Comparison of ENCODE assay signal across 8 cellular contexts in the genomic region with DNA sequence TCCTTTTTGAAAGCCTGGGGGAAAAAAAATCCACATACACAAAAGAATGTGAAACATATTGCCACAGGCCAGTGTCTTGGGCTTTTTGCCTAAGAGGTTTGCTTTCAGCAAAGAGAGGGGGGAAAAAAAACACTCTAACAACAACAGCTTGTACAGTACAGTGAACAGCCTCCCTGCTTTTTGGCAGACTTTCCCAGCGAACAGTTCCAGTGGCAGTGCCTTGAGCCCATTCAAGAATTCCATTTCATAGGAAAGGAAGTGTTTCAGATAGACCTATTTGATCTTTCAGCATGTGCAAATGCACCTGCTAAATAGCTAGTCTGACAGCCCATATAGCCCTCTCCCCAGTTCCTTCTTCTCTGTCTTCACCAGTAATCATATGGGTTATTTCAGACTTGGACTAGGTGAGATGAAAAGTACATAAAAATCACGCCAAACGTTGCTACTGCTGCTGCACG. TPM values are rescaled to one million over a fixed set of nuclear protein-coding genes. Genes with fewer than 3 reads are reported as not detected.
A peak's percentile ranks its signal among the peaks of the same experiment; 100 is the strongest.
DNase-seq lines count a peak whose midpoint lies in the region; ATAC-seq and TF ChIP-seq lines count a peak whose summit lies in the region.

No MANE protein-coding gene starts in this region.

- peaks cover 24% of the 10 kb centered on the region for H3K36me3 Mint-ChIP-seq in activated CD4-positive, alpha-beta memory T cell treated with anti-CD3 and anti-CD28 coated beads, Interleukin-2, amount 10 ng/mL, durations not matched to agents 7 days and 5 days (ENCODE audit: low read depth)
- H3K36me3 Mint-ChIP-seq in progenitor cell of endocrine pancreas (ENCODE audit: insufficient read depth), result peaks cover 14% of the 10 kb centered on the region

- no peaks in the 10 kb centered on the region for H3K27me3 Mint-ChIP-seq in activated CD4-positive, alpha-beta memory T cell treated with anti-CD3 and anti-CD28 coated beads, Interleukin-2, amount 10 ng/mL, durations not matched to agents 7 days and 5 days
- H3K27me3 Mint-ChIP-seq in progenitor cell of endocrine pancreas, result no peaks in the 10 kb centered on the region

- H3K27ac Mint-ChIP-seq in activated CD4-positive, alpha-beta memory T cell treated with anti-CD3 and anti-CD28 coated beads, Interleukin-2, amount 10 ng/mL, durations not matched to agents 7 days and 5 days, result peak overlapping the region; percentile 69
- peak overlapping the region; percentile 99 for H3K27ac Mint-ChIP-seq in progenitor cell of endocrine pancreas

- POLR2A ChIA-PET in activated CD4-positive, alpha-beta memory T cell treated with anti-CD3 and anti-CD28 coated beads, Interleukin-2, amount 10 ng/mL, durations not matched to agents 7 days and 5 days (lab: Charles Lee), result interaction anchor here (1.0 to 4.5 kb wide), 7 partner anchors 10 to 219 kb away, joined by 3 to 32 read pairs (median 5); no protein-coding TSS in a partner anchor

- H3K36me3 ChIP-seq in cardiac muscle cell, result no peaks in the 10 kb centered on the region

- CTCF ChIA-PET in activated CD4-positive, alpha-beta memory T cell treated with anti-CD3 and anti-CD28 coated beads, Interleukin-2, amount 10 ng/mL, durations not matched to agents 7 days and 5 days (lab: Charles Lee), result interaction anchor here (0.8 to 4.8 kb wide), 10 partner anchors 10 to 312 kb away, joined by 3 to 27 read pairs (median 4); no protein-coding TSS in a partner anchor

- no peak for TF ChIP-seq CTCF in cardiac muscle cell (IDR thresholded peaks at IDR 0.05; ENCODE audit: low read depth, low read length)
- TF ChIP-seq CTCF in progenitor cell of endocrine pancreas (IDR thresholded peaks at IDR 0.05; ENCODE audit: unreplicated experiment), result no peak

- H3K4me3 ChIP-seq in cardiac muscle cell, result peak overlapping the region; percentile 33

- no peaks in the 10 kb centered on the region for H3K4me1 ChIP-seq in cardiac muscle cell (ENCODE audit: low read depth)

- peak overlapping the region; percentile 95 for H3K4me3 Mint-ChIP-seq in activated CD4-positive, alpha-beta memory T cell treated with anti-CD3 and anti-CD28 coated beads, Interleukin-2, amount 10 ng/mL, durations not matched to agents 7 days and 5 days
- peak overlapping the region; percentile 93 for H3K4me3 Mint-ChIP-seq in progenitor cell of endocrine pancreas (ENCODE audit: low read depth)

- peaks cover 53% of the 10 kb centered on the region for H3K4me1 Mint-ChIP-seq in activated CD4-positive, alpha-beta memory T cell treated with anti-CD3 and anti-CD28 coated beads, Interleukin-2, amount 10 ng/mL, durations not matched to agents 7 days and 5 days
- H3K4me1 Mint-ChIP-seq in progenitor cell of endocrine pancreas (ENCODE audit: low read depth), result peaks cover 31% of the 10 kb centered on the region

- no peaks in the 10 kb centered on the region for H3K9me3 Mint-ChIP-seq in activated CD4-positive, alpha-beta memory T cell treated with anti-CD3 and anti-CD28 coated beads, Interleukin-2, amount 10 ng/mL, durations not matched to agents 7 days and 5 days
- no peaks in the 10 kb centered on the region for H3K9me3 Mint-ChIP-seq in progenitor cell of endocrine pancreas (ENCODE audit: low read depth)

- DNase-seq in Ammon's horn (ENCODE audit: low spot score) (peak; percentile 54), cardiac muscle cell (ENCODE audit: low read depth in 1 of 2, low spot score in 1 of 2) (peak; percentile 7 to 92), progenitor cell of endocrine pancreas (ENCODE audit: low spot score, unreplicated experiment) (no peak), 8988T (no peak)
- DNase-seq in activated CD4-positive, alpha-beta memory T cell treated with anti-CD3 and anti-CD28 coated beads, Interleukin-2, amount 10 ng/mL, durations not matched to agents 7 days and 5 days, result no peak
- no peak for DNase-seq in stimulated activated naive CD4-positive, alpha-beta T cell treated with Interleukin-2 at 50 U/mL for 16 hours (lab: John Stamatoyannopoulos, UW)

- ATAC-seq in GM19324 (IDR thresholded peaks at IDR 0.05; ENCODE audit: low FRiP score, unreplicated experiment) (peak; percentile 42), HG03432 (IDR thresholded peaks at IDR 0.05; ENCODE audit: unreplicated experiment) (peak; percentile 44)

- no peaks in the 10 kb centered on the region for H3K9me3 ChIP-seq in cardiac muscle cell (ENCODE audit: low read depth)

- H3K27me3 ChIP-seq in cardiac muscle cell, result no peaks in the 10 kb centered on the region

- peak overlapping the region; percentile 72 for H3K27ac ChIP-seq in cardiac muscle cell

RNA-seq across cellular contexts. Expression of a gene that starts 0.5 kb away (rescaled TPM):
- total RNA-seq in activated CD4-positive, alpha-beta memory T cell treated with anti-CD3 and anti-CD28 coated beads, Interleukin-2, amount 10 ng/mL, durations not matched to agents 7 days and 5 days, result 10 to 100 TPM; 14.8 to 18.0 TPM
- total RNA-seq in cardiac muscle cell (0.45 and 0.67 TPM in 2 replicates), progenitor cell of endocrine pancreas (24.9 and 26.9 TPM in 2 replicates)
- polyA plus RNA-seq in cardiac muscle cell, result 0.25 and 1.3 TPM in 2 replicates

Comparison
In these comparisons a context has a peak if more than half of its experiments do, and no peak if none do; other contexts are left out.
1. DNase-seq: peak in Ammon's horn (single experiment) and cardiac muscle cell (2 of 2); none in activated CD4-positive, alpha-beta memory T cell treated with anti-CD3 and anti-CD28 coated beads, Interleukin-2, amount 10 ng/mL, durations not matched to agents 7 days and 5 days (single experiment), progenitor cell of endocrine pancreas (single experiment), stimulated activated naive CD4-positive, alpha-beta T cell treated with Interleukin-2 at 50 U/mL for 16 hours (single experiment) and 8988T (single experiment).